In genomic region chr1:21051177-21051576, GRCh38 we compare ENCODE assay signal across 24 cellular contexts.
A peak's percentile ranks its signal among the peaks of the same experiment; 100 is the strongest.
DNase-seq lines count a peak whose midpoint lies in the region; ATAC-seq and TF ChIP-seq lines count a peak whose summit lies in the region.
"Had no signal": no experiment of that assay in that cellular context is flagged by ENCODE, and none has a peak within 500 bp of the region (broad histone marks: within the 10 kb centered on the region; RNA-seq: fewer than 3 reads in every experiment).

No MANE protein-coding gene starts in this region.

- H3K36me3 Mint-ChIP-seq in activated naive CD8-positive, alpha-beta T cell, result peaks cover 19% of the 10 kb centered on the region
- H3K36me3 Mint-ChIP-seq in activated naive CD8-positive, alpha-beta T cell treated with anti-CD3 and anti-CD28 coated beads, Interleukin-2, amount 50 U/mL, for 24 hours (ENCODE audit: low read depth), result peaks cover 21% of the 10 kb centered on the region
- H3K36me3 Mint-ChIP-seq in activated B cell treated with CpG ODN at 0.5 μM for 24 hours (ENCODE audit: low read depth), result peaks cover 7% of the 10 kb centered on the region

- H3K4me3 ChIP-seq in upper lobe of right lung (no peak overlapping the region), mucosa of descending colon (no peak overlapping the region), H7 (ENCODE audit: insufficient read depth, low read depth, low read length) (no peak overlapping the region)
- H3K4me3 ChIP-seq: psoas muscle, SK-N-MC had no signal

- TF ChIP-seq CTCF in activated B cell treated with CpG ODN at 0.5 μM for 24 hours (IDR thresholded peaks at IDR 0.05) (no peak), upper lobe of right lung (IDR thresholded peaks at IDR 0.05) (no peak), mucosa of descending colon (IDR thresholded peaks at IDR 0.05) (no peak)

- no peaks in the 10 kb centered on the region for H3K27me3 Mint-ChIP-seq in activated naive CD8-positive, alpha-beta T cell
- H3K27me3 Mint-ChIP-seq in activated naive CD8-positive, alpha-beta T cell treated with anti-CD3 and anti-CD28 coated beads, Interleukin-2, amount 50 U/mL, for 24 hours, result no peaks in the 10 kb centered on the region
- no peaks in the 10 kb centered on the region for H3K27me3 Mint-ChIP-seq in activated B cell treated with CpG ODN at 0.5 μM for 24 hours
- H3K27me3 Mint-ChIP-seq: activated CD4-positive, alpha-beta T cell treated with anti-CD3 and anti-CD28 coated beads, Interleukin-2, amount 10 ng/mL, durations not matched to agents 24 days and 14 days; activated T-cell treated with anti-CD3 and anti-CD28 coated beads, Interleukin-2, amount 50 U/mL, for 24 hours; central memory CD8-positive, alpha-beta T cell; naive thymus-derived CD8-positive, alpha-beta T cell; stimulated activated naive CD8-positive, alpha-beta T cell treated with anti-CD3 and anti-CD28 coated beads, Interleukin-15, amount 100 ng/mL, for 72 hours had no signal

- H3K27ac ChIP-seq in upper lobe of right lung, result no peak overlapping the region
- H3K27ac ChIP-seq: KMS-11, psoas muscle, SK-N-MC, WERI-Rb-1 had no signal

- H3K27ac Mint-ChIP-seq in activated naive CD8-positive, alpha-beta T cell, result peak overlapping the region; percentile 47
- no peak overlapping the region for H3K27ac Mint-ChIP-seq in activated naive CD8-positive, alpha-beta T cell treated with anti-CD3 and anti-CD28 coated beads, Interleukin-2, amount 50 U/mL, for 24 hours
- H3K27ac Mint-ChIP-seq in activated B cell treated with CpG ODN at 0.5 μM for 24 hours, result peak overlapping the region; percentile 8
- H3K27ac Mint-ChIP-seq: activated CD4-positive, alpha-beta T cell treated with anti-CD3 and anti-CD28 coated beads, Interleukin-2, amount 10 ng/mL, durations not matched to agents 24 days and 14 days; activated T-cell treated with anti-CD3 and anti-CD28 coated beads, Interleukin-2, amount 50 U/mL, for 24 hours; naive thymus-derived CD8-positive, alpha-beta T cell; stimulated activated naive CD8-positive, alpha-beta T cell treated with anti-CD3 and anti-CD28 coated beads, Interleukin-15, amount 100 ng/mL, for 72 hours had no signal

- H3K27me3 ChIP-seq in upper lobe of right lung (no peaks in the 10 kb centered on the region), H7 (ENCODE audit: control insufficient read depth, insufficient read depth, low read length) (no peaks in the 10 kb centered on the region)

- no peaks in the 10 kb centered on the region for H3K36me3 ChIP-seq in upper lobe of right lung
- H3K36me3 ChIP-seq in mucosa of descending colon (ENCODE audit: low read depth), result no peaks in the 10 kb centered on the region
- peaks cover 3% of the 10 kb centered on the region for H3K36me3 ChIP-seq in H7 (replicated peaks; ENCODE audit: control insufficient read depth, insufficient read depth, low read length)

- H3K4me1 Mint-ChIP-seq in activated naive CD8-positive, alpha-beta T cell (ENCODE audit: low read depth), result no peaks in the 10 kb centered on the region
- peaks cover 2% of the 10 kb centered on the region for H3K4me1 Mint-ChIP-seq in activated naive CD8-positive, alpha-beta T cell treated with anti-CD3 and anti-CD28 coated beads, Interleukin-2, amount 50 U/mL, for 24 hours
- peaks cover 17% of the 10 kb centered on the region for H3K4me1 Mint-ChIP-seq in activated B cell treated with CpG ODN at 0.5 μM for 24 hours
- H3K4me1 Mint-ChIP-seq: activated CD4-positive, alpha-beta T cell treated with anti-CD3 and anti-CD28 coated beads, Interleukin-2, amount 10 ng/mL, durations not matched to agents 24 days and 14 days; stimulated activated naive CD8-positive, alpha-beta T cell treated with anti-CD3 and anti-CD28 coated beads, Interleukin-15, amount 100 ng/mL, for 72 hours had no signal

- H3K9me3 Mint-ChIP-seq in activated naive CD8-positive, alpha-beta T cell (ENCODE audit: low read depth), result no peaks in the 10 kb centered on the region
- no peaks in the 10 kb centered on the region for H3K9me3 Mint-ChIP-seq in activated naive CD8-positive, alpha-beta T cell treated with anti-CD3 and anti-CD28 coated beads, Interleukin-2, amount 50 U/mL, for 24 hours
- H3K9me3 Mint-ChIP-seq in activated B cell treated with CpG ODN at 0.5 μM for 24 hours, result no peaks in the 10 kb centered on the region
- H3K9me3 Mint-ChIP-seq: activated CD4-positive, alpha-beta T cell treated with anti-CD3 and anti-CD28 coated beads, Interleukin-2, amount 10 ng/mL, durations not matched to agents 24 days and 14 days; activated T-cell treated with anti-CD3 and anti-CD28 coated beads, Interleukin-2, amount 50 U/mL, for 24 hours; central memory CD8-positive, alpha-beta T cell; naive thymus-derived CD8-positive, alpha-beta T cell; stimulated activated naive CD8-positive, alpha-beta T cell treated with anti-CD3 and anti-CD28 coated beads, Interleukin-15, amount 100 ng/mL, for 72 hours had no signal

- H3K4me3 Mint-ChIP-seq in activated naive CD8-positive, alpha-beta T cell, result no peak overlapping the region
- no peak overlapping the region for H3K4me3 Mint-ChIP-seq in activated naive CD8-positive, alpha-beta T cell treated with anti-CD3 and anti-CD28 coated beads, Interleukin-2, amount 50 U/mL, for 24 hours
- H3K4me3 Mint-ChIP-seq in activated B cell treated with CpG ODN at 0.5 μM for 24 hours, result no peak overlapping the region
- H3K4me3 Mint-ChIP-seq: activated CD4-positive, alpha-beta T cell treated with anti-CD3 and anti-CD28 coated beads, Interleukin-2, amount 10 ng/mL, durations not matched to agents 24 days and 14 days; activated T-cell treated with anti-CD3 and anti-CD28 coated beads, Interleukin-2, amount 50 U/mL, for 24 hours; central memory CD8-positive, alpha-beta T cell; naive thymus-derived CD8-positive, alpha-beta T cell; stimulated activated naive CD8-positive, alpha-beta T cell treated with anti-CD3 and anti-CD28 coated beads, Interleukin-15, amount 100 ng/mL, for 72 hours had no signal

- H3K9me3 ChIP-seq in upper lobe of right lung, result no peaks in the 10 kb centered on the region
- no peaks in the 10 kb centered on the region for H3K9me3 ChIP-seq in mucosa of descending colon
- H3K9me3 ChIP-seq: psoas muscle had no signal

- CTCF ChIA-PET in activated B cell treated with CpG ODN at 0.5 μM for 24 hours (lab: Charles Lee), result no interaction called here

- H3K4me1 ChIP-seq in upper lobe of right lung (no peaks in the 10 kb centered on the region), mucosa of descending colon (ENCODE audit: low read depth) (no peaks in the 10 kb centered on the region)
- H3K4me1 ChIP-seq: psoas muscle had no signal

- POLR2A ChIA-PET in activated B cell treated with CpG ODN at 0.5 μM for 24 hours (lab: Charles Lee), result no interaction called here

- no peak for DNase-seq in activated naive CD8-positive, alpha-beta T cell treated with anti-CD3 and anti-CD28 coated beads, Interleukin-2, amount 50 U/mL, for 24 hours
- DNase-seq in NOMO-1 (lab: John Stamatoyannopoulos, UW; ENCODE audit: unreplicated experiment in 2 of 2) (peak; percentile 29 to 83), activated B cell treated with CpG ODN at 0.5 μM for 24 hours (no peak), upper lobe of right lung (no peak), dedifferentiated amniotic fluid mesenchymal stem cell (ENCODE audit: extremely low spot score) (no peak), mucosa of descending colon (no peak), H7 (no peak)
- DNase-seq: activated CD4-positive, alpha-beta T cell treated with anti-CD3 and anti-CD28 coated beads, Interleukin-2, amount 10 ng/mL, durations not matched to agents 24 days and 14 days; activated gamma-delta T cell treated with Interleukin-2 at 50 U/mL for 16 hours; activated T-cell treated with anti-CD3 and anti-CD28 coated beads, Interleukin-2, amount 50 U/mL, for 24 hours; naive thymus-derived CD8-positive, alpha-beta T cell; NCI-H1048; NCI-H1930; NCI-H526 treated with DMSO at 0.1 percent for 48 hours; occipital lobe; psoas muscle; RPMI8226; stimulated activated naive CD8-positive, alpha-beta T cell treated with anti-CD3 and anti-CD28 coated beads, Interleukin-15, amount 100 ng/mL, for 72 hours; WERI-Rb-1 had no signal

- intact Hi-C loops in activated B cell treated with CpG ODN at 0.5 μM for 24 hours (cut with micrococcal nuclease) (loop anchor here (2.0 kb wide), 1 partner anchor 14 kb away; no protein-coding TSS in a partner anchor), upper lobe of right lung (cut with DNase I) (no loop called here), mucosa of descending colon (cut with DNase I, micrococcal nuclease) (no loop called here)

- ATAC-seq in activated naive CD8-positive, alpha-beta T cell treated with anti-CD3 and anti-CD28 coated beads, Interleukin-2, amount 50 U/mL, for 24 hours, result no peak
- ATAC-seq in activated B cell treated with CpG ODN at 0.5 μM for 24 hours (ENCODE audit: low read depth) (peak; percentile 56), upper lobe of right lung (peak; percentile 34), mucosa of descending colon (no peak)
- ATAC-seq: left lobe of liver; naive thymus-derived CD8-positive, alpha-beta T cell; psoas muscle; stimulated activated naive CD8-positive, alpha-beta T cell treated with anti-CD3 and anti-CD28 coated beads, Interleukin-15, amount 100 ng/mL, for 72 hours had no signal

Comparison
In these comparisons a context has a peak if more than half of its experiments do, and no peak if none do; other contexts are left out.
1. ATAC-seq: peak in activated B cell treated with CpG ODN at 0.5 μM for 24 hours (single experiment) and upper lobe of right lung (single experiment); none in activated naive CD8-positive, alpha-beta T cell treated with anti-CD3 and anti-CD28 coated beads, Interleukin-2, amount 50 U/mL, for 24 hours (single experiment) and mucosa of descending colon (single experiment).
2. DNase-seq: peak in NOMO-1 (2 of 2); none in activated naive CD8-positive, alpha-beta T cell treated with anti-CD3 and anti-CD28 coated beads, Interleukin-2, amount 50 U/mL, for 24 hours (single experiment), activated B cell treated with CpG ODN at 0.5 μM for 24 hours (single experiment), upper lobe of right lung (single experiment), dedifferentiated amniotic fluid mesenchymal stem cell (single experiment), mucosa of descending colon (0 of 3) and H7 (single experiment).